In the genomic region with DNA sequence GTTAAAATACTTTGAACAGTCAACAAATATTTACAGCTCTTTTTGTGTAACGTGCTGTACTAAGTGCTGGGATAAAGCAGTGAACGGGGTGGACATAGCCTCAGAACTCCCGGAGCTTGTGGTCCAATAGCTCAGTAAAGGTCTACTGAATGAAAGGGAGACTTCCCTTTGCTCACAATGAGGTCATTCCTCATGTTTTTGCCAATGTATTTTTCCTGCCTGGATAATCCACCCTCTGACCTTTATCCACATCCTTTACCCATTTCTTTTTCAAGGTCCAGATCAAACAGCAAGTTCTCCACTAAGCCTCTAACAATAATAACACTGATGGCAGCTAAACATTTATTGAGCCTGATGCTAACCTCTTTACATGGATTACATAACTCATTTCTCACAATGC, we compare ENCODE assay signal across 1 cellular context.
TF ChIP-seq lines count a peak whose summit lies in the region.

No MANE protein-coding gene starts in this region.

TF ChIP-seq in liver, 16 proteins besides CTCF, POLR2A, EP300 and RAD21 (continued from another document):
- TF ChIP-seq ZBTB33 (IDR thresholded peaks at IDR 0.05) = peak; percentile 41
- peak; percentile 77 for TF ChIP-seq SP1 (IDR thresholded peaks at IDR 0.05)
- TF ChIP-seq RXRA (IDR thresholded peaks at IDR 0.05) = peak; percentile 72 to 86
